ENCODE assay signal across 10 cellular contexts in genomic region chr11:36354221-36355003, GRCh38. TPM values are rescaled to one million over a fixed set of nuclear protein-coding genes. Genes with fewer than 3 reads are reported as not detected.
DNase-seq lines count a peak whose midpoint lies in the region; ATAC-seq and TF ChIP-seq lines count a peak whose summit lies in the region.
"Had no signal": no experiment of that assay in that cellular context is flagged by ENCODE, and none has a peak within 500 bp of the region (broad histone marks: within the 10 kb centered on the region; RNA-seq: fewer than 3 reads in every experiment).

No MANE protein-coding gene starts in this region.

- DNase-seq in cardiac fibroblast (ENCODE audit: low read depth in 2 of 2): peak; percentile 58 to 76
- no peak for DNase-seq in ascending aorta (ENCODE audit: low spot score in 2 of 2)
- DNase-seq in NCI-H2227 treated with DMSO at 0.1 percent for 48 hours (lab: John Stamatoyannopoulos, UW): no peak
- DNase-seq in neural progenitor cell (ENCODE audit: low spot score): no peak
- DNase-seq in NCI-H524 (lab: John Stamatoyannopoulos, UW): no peak
- DNase-seq: activated CD8-positive, alpha-beta memory T cell treated with anti-CD3 and anti-CD28 coated beads, Interleukin-2, amount 50 U/mL, for 4 hours had no signal

- H3K9me3 ChIP-seq in BLaER1 treated with 17β-estradiol and CSF1 and Interleukin-3, amounts not matched to agents 10 nM and 100 nM (replicated peaks in 1 of 11): no peaks in the 10 kb centered on the region
- H3K9me3 ChIP-seq in ascending aorta (no peaks in the 10 kb centered on the region), neural progenitor cell (ENCODE audit: low read depth) (no peaks in the 10 kb centered on the region)

- no peak overlapping the region for H3K27ac ChIP-seq in BLaER1 treated with 17β-estradiol and CSF1 and Interleukin-3, amounts not matched to agents 10 nM and 100 nM
- no peak overlapping the region for H3K27ac ChIP-seq in ascending aorta
- no peak overlapping the region for H3K27ac ChIP-seq in neural progenitor cell

- H3F3A ChIP-seq in neural progenitor cell (ENCODE audit: low read depth): peaks cover 16% of the 10 kb centered on the region

- no peaks in the 10 kb centered on the region for H3K36me3 Mint-ChIP-seq in neural progenitor cell

- no peaks in the 10 kb centered on the region for H3K36me3 ChIP-seq in BLaER1 treated with 17β-estradiol and CSF1 and Interleukin-3, amounts not matched to agents 10 nM and 100 nM
- H3K36me3 ChIP-seq in ascending aorta (no peaks in the 10 kb centered on the region), neural progenitor cell (no peaks in the 10 kb centered on the region)

- H3K27ac Mint-ChIP-seq in neural progenitor cell: no peak overlapping the region
- H3K27ac Mint-ChIP-seq: nephron had no signal

- no peak overlapping the region for H3K4me3 Mint-ChIP-seq in neural progenitor cell
- H3K4me3 Mint-ChIP-seq: nephron had no signal

- peaks cover 10% of the 10 kb centered on the region for H3K4me1 Mint-ChIP-seq in neural progenitor cell

- no peak overlapping the region; a peak in 1 of 22 replicates for H3K9ac ChIP-seq in BLaER1 treated with 17β-estradiol and CSF1 and Interleukin-3, amounts not matched to agents 10 nM and 100 nM
- H3K9ac ChIP-seq in neural progenitor cell: no peak overlapping the region

- H3K79me2 ChIP-seq in neural progenitor cell (ENCODE audit: low read depth): no peaks in the 10 kb centered on the region

- intact Hi-C loops in ascending aorta (cut with DNase I): no loop called here

- no peak overlapping the region for H2AFZ ChIP-seq in neural progenitor cell (replicated peaks)

- H3K4me2 ChIP-seq in BLaER1 treated with 17β-estradiol and CSF1 and Interleukin-3, amounts not matched to agents 10 nM and 100 nM: peak overlapping the region; percentile 8 to 52 (median 39); a peak in 20 of 22 replicates
- no peak overlapping the region for H3K4me2 ChIP-seq in neural progenitor cell

- H3K4me3 ChIP-seq in BLaER1 treated with 17β-estradiol and CSF1 and Interleukin-3, amounts not matched to agents 10 nM and 100 nM: no peak overlapping the region
- H3K4me3 ChIP-seq in cardiac fibroblast (replicated peaks in 1 of 2; ENCODE audit: low read depth in 2 of 2, low read length in 2 of 2): no peak overlapping the region
- no peak overlapping the region for H3K4me3 ChIP-seq in ascending aorta
- H3K4me3 ChIP-seq in neural progenitor cell: no peak overlapping the region

- no peaks in the 10 kb centered on the region for H3K27me3 ChIP-seq in BLaER1 treated with 17β-estradiol and CSF1 and Interleukin-3, amounts not matched to agents 10 nM and 100 nM
- H3K27me3 ChIP-seq in ascending aorta (no peaks in the 10 kb centered on the region), neural progenitor cell (no peaks in the 10 kb centered on the region)

- peak; percentile 81 for ATAC-seq in GM19452 (IDR thresholded peaks at IDR 0.05; ENCODE audit: unreplicated experiment)
- peak; percentile 90 for ATAC-seq in HG03354 (IDR thresholded peaks at IDR 0.05; ENCODE audit: poor library complexity, severe bottlenecking, unreplicated experiment)

- no peaks in the 10 kb centered on the region for H4K20me1 ChIP-seq in BLaER1 treated with 17β-estradiol and CSF1 and Interleukin-3, amounts not matched to agents 10 nM and 100 nM
- no peaks in the 10 kb centered on the region for H4K20me1 ChIP-seq in neural progenitor cell (ENCODE audit: low read depth)

- TF ChIP-seq CTCF in cardiac fibroblast (IDR thresholded peaks at IDR 0.05; ENCODE audit: low read depth, low read length) (no peak), ascending aorta (IDR thresholded peaks at IDR 0.05) (no peak), neural progenitor cell (IDR thresholded peaks at IDR 0.05) (no peak)

- H3K4me1 ChIP-seq in BLaER1 treated with 17β-estradiol and CSF1 and Interleukin-3, amounts not matched to agents 10 nM and 100 nM: peaks cover 52 to 76% (median 64%) of the 10 kb centered on the region in 10 experiments
- H3K4me1 ChIP-seq in ascending aorta: no peaks in the 10 kb centered on the region
- H3K4me1 ChIP-seq in neural progenitor cell: peaks cover 5% of the 10 kb centered on the region

- peaks cover 3% of the 10 kb centered on the region for H3K27me3 Mint-ChIP-seq in neural progenitor cell (ENCODE audit: insufficient read depth, low read depth)

- no peaks in the 10 kb centered on the region for H3K9me3 Mint-ChIP-seq in neural progenitor cell
- H3K9me3 Mint-ChIP-seq: nephron had no signal

RNA-seq across cellular contexts. Expression of gene PRR5L, which starts 58.3 kb away (rescaled TPM):
- 32.5 TPM for total RNA-seq in ascending aorta
- total RNA-seq in neural progenitor cell (ENCODE audit: low replicate concordance): 14.7 and 23.4 TPM in 2 replicates

Comparison
In these comparisons a context has a peak if more than half of its experiments do, and no peak if none do; other contexts are left out.
1. DNase-seq: peak in cardiac fibroblast (2 of 2); none in ascending aorta (0 of 2), NCI-H2227 treated with DMSO at 0.1 percent for 48 hours (single experiment), neural progenitor cell (single experiment) and NCI-H524 (0 of 2).